9 cellular contexts compared by ENCODE assay signal in the genomic region with DNA sequence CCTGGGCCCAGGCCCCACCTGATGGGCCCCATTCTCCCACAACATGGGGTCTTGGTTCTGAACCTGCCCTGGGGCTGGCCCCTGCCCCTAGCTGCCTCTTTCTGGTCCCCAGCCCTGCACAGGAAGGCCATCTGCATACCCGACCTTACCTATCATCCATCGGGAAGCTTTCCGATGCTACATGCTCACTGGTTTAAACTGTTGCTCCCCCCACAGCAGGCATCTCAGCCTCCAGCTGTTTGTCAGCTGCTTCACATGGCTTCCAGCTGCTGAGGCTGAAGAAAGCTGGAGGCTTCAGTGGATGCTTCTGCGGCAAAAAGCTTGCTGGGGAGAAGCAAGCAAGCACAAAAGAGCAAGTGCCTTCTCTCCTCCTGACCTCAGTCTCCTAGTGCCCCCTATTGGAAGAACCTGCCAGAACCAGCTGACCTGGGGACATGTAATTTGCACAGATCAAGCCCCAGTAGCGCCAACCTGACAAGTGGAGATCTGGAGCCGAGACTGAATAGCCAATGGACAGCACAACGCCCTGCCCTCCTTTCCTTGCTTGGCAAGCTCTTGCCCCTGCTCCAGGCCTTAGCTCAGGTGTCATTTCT. TPM values are rescaled to one million over a fixed set of nuclear protein-coding genes. Genes with fewer than 3 reads are reported as not detected.
DNase-seq lines count a peak whose midpoint lies in the region; ATAC-seq and TF ChIP-seq lines count a peak whose summit lies in the region.
"Had no signal": no experiment of that assay in that cellular context is flagged by ENCODE, and none has a peak within 500 bp of the region (broad histone marks: within the 10 kb centered on the region; RNA-seq: fewer than 3 reads in every experiment).

No MANE protein-coding gene starts in this region.

- no peaks in the 10 kb centered on the region for H3K27me3 ChIP-seq in GM06990 (replicated peaks; ENCODE audit: control insufficient read depth, insufficient read depth, low read length)
- H3K27me3 ChIP-seq in prostate gland (replicated peaks; ENCODE audit: insufficient read depth): no peaks in the 10 kb centered on the region

- ATAC-seq in HG02763 (IDR thresholded peaks at IDR 0.05; ENCODE audit: unreplicated experiment) (no peak), HG03571 (IDR thresholded peaks at IDR 0.05; ENCODE audit: unreplicated experiment) (no peak)

- H3K36me3 ChIP-seq in GM06990 (ENCODE audit: control insufficient read depth, insufficient read depth, low read length) (no peaks in the 10 kb centered on the region), prostate gland (no peaks in the 10 kb centered on the region)

- DNase-seq in GM06990 (ENCODE audit: extremely low read depth, insufficient read length): no peak
- peak; percentile 86 for DNase-seq in NCI-H1694 treated with DMSO at 0.1 percent for 48 hours (lab: John Stamatoyannopoulos, UW)
- DNase-seq in erythroblast (lab: John Stamatoyannopoulos, UW): peak; percentile 29 to 30
- no peak for DNase-seq in prostate gland (ENCODE audit: low spot score)
- no peak for DNase-seq in dedifferentiated amniotic fluid mesenchymal stem cell (ENCODE audit: extremely low spot score)
- DNase-seq in NCI-H1105 (lab: John Stamatoyannopoulos, UW): no peak
- DNase-seq: activated naive CD4-positive, alpha-beta T cell treated with Interleukin-2 at 50 U/mL for 16 hours had no signal

- TF ChIP-seq POLR2A in erythroblast (IDR thresholded peaks at IDR 0.05; ENCODE audit: low read length) (no peak), prostate gland (IDR thresholded peaks at IDR 0.05) (no peak)

- H3K4me1 ChIP-seq in prostate gland (replicated peaks): no peaks in the 10 kb centered on the region

- H3K27ac ChIP-seq in prostate gland: peak overlapping the region; percentile 72 to 75

- H3K9me3 ChIP-seq in prostate gland: no peaks in the 10 kb centered on the region

- WGBS in prostate gland: 80% methylated on average over 7 of the region's 7 CpGs

- H3K4me3 ChIP-seq in GM06990 (replicated peaks; ENCODE audit: low read depth, low read length): no peak overlapping the region
- no peak overlapping the region for H3K4me3 ChIP-seq in prostate gland

- intact Hi-C loops in prostate gland (cut with DNase I): no loop called here

- TF ChIP-seq CTCF in GM06990 (IDR thresholded peaks at IDR 0.05; ENCODE audit: insufficient read depth, low read length, poor library complexity, severe bottlenecking): peak; percentile 36
- TF ChIP-seq CTCF in prostate gland (IDR thresholded peaks at IDR 0.05): peak in 1 of 4 experiments; percentile 15

RNA-seq across cellular contexts. Expression of gene RHOB, which starts 24.1 kb away (rescaled TPM):
- total RNA-seq in prostate gland: 100 to 1,000 TPM; 391 to 554 TPM

Comparison
In these comparisons a context has a peak if more than half of its experiments do, and no peak if none do; other contexts are left out.
1. DNase-seq: peak in NCI-H1694 treated with DMSO at 0.1 percent for 48 hours (single experiment) and erythroblast (2 of 2); none in GM06990 (single experiment), prostate gland (single experiment), dedifferentiated amniotic fluid mesenchymal stem cell (single experiment) and NCI-H1105 (single experiment).